In the genomic region with DNA sequence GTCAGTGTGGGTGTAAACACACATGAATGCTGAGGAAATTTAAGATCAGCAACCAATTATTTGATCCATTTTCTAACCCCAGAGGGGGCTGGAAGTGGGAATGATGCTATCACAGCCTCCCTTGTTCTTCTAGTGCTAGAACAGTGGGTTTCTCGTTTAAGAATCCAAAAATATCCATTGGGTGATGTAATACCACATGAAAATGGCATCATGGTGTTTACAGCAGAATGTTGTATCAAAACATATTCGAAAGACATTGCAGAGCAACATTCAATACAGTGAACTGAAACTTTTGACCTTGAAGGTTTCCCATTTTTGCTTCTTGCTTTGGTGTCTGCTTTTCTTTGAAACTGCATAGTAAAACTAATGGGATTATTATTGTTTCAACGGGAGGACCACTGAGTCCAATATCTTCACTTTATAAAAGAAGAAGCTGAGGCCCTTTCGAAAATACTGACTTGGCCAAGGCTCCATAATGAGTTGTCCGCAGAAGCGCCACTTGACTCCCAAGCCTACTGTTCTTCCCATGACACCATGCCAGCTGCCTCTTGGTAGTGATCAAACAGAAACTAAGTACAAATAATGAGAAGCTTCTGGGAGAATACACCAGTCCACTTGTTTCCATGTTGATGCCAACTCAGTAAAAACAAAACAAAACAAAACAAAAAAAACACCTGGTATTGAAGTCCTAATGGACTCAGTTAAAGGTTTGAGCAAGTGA, we compare ENCODE assay signal across 1 cellular context.
TF ChIP-seq lines count a peak whose summit lies in the region.

No MANE protein-coding gene starts in this region.

TF ChIP-seq in K562, 482 proteins besides CTCF, POLR2A, EP300 and RAD21 (continued from another document):
- TF ChIP-seq MLX (CRISPR knock-in tag; conservative IDR thresholded peaks at IDR 0.05) = no peak
- 0 out of 4 replicates have a peak, but pooled peaks of 1 of the 2 experiments have one; percentile 34 for TF ChIP-seq TRIM24 (IDR thresholded peaks at IDR 0.05)
